8 cellular contexts compared by ENCODE assay signal in the genomic region with DNA sequence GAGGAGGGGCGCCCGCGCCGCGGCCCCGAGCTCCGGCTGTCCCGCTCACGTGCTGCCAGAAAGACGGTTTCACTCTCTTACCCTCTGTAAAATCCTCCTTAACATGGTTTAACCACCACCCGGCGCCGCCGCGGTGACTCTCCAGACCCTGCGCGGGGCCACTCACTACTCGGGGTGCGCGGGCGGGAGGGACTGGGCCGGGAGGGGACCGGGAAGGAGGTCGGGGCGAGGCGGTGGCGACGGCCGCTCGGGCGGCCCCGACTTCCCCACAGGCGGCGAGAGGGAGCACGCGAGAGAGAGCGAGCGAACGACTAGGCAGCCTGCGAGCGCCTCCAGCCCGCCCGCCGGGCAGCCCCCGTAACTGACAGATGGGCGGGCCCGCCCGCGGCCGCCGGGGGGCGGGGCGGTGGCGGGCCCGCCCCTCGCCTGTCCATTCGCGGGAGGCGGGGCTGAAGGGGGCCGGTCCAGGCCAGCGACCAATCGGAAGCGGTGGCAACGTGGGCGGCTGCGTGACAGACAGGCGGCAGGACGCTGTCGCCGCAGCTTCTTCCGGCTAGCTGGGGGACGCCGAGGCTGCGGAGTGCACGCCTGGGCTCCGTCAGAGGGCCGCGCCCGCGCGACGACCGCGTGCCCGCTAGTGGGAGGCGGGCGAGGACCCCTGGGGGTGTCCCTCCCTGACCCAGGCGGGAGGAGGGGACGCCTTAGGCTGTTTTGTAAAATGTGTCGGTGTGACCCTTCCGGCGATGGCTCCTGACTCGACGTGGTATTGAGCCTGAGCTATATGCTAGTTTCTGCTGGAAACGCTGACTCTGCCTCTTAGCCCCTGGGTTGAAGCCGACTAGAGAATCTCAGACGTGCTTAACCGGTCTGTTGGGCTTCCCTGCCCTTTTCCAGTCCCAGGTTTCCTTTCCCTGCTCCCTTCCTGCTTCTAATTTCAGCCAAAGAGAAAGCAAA. TPM values are rescaled to one million over a fixed set of nuclear protein-coding genes. Genes with fewer than 3 reads are reported as not detected.
DNase-seq lines count a peak whose midpoint lies in the region; ATAC-seq and TF ChIP-seq lines count a peak whose summit lies in the region.

A gene (minus strand): TSS at position 334 of the 954 bp plus-strand sequence. CDS start 229 bp downstream, at position 105.

- H3K36me3 ChIP-seq in Panc1 (ENCODE audit: control insufficient read depth, insufficient read depth, low read length), result no peaks in the 10 kb centered on the region
- H3K36me3 ChIP-seq in esophagus muscularis mucosa, result no peaks in the 10 kb centered on the region

- H3K27ac ChIP-seq in Panc1 (ENCODE audit: low read length) (peak within 1 kb of the TSS; percentile 91), esophagus muscularis mucosa (replicated peaks in 1 of 4) (peak within 1 kb of the TSS; percentile 99 to 100 (median 99))

- in situ Hi-C loops in Panc1 (cut with HindIII; ENCODE audit: low pct_unique_long_range_greater_than_20kb, low sequenced_read_pairs), result no loop called here

- no peak for TF ChIP-seq EP300 in esophagus muscularis mucosa (IDR thresholded peaks at IDR 0.05)

- no TSS peak for BruUV-seq in Panc1 (replicated peaks; lab: Mats Ljungman, UMichigan)

- POLR2A ChIA-PET in Panc1 (lab: Charles Lee), result no interaction called here

- DNase-seq in DMS79 (lab: John Stamatoyannopoulos, UW), result peak; percentile 82
- DNase-seq in KG1 (lab: John Stamatoyannopoulos, UW), result peak; percentile 91
- peak; percentile 47 for DNase-seq in Panc1 (ENCODE audit: low read depth, low spot score)
- DNase-seq in activated T-cell treated with anti-CD3 and anti-CD28 coated beads, Interleukin-2, amount 50 U/mL, for 48 hours, result peak; percentile 96 to 98
- DNase-seq in esophagus muscularis mucosa (ENCODE audit: extremely low spot score), result peak; percentile 98
- DNase-seq in myocyte (ENCODE audit: low read depth), result peak; percentile 97
- peak; percentile 93 to 95 for DNase-seq in stimulated activated CD8-positive, alpha-beta memory T cell treated with anti-CD3 and anti-CD28 coated beads, Interleukin-7, amount 100 ng/mL, for 48 hours (ENCODE audit: extremely low read depth in 1 of 2, low read depth in 1 of 2)

- H3K4me1 ChIP-seq in Panc1 (ENCODE audit: control insufficient read depth, insufficient read depth, low read length) (peaks cover 22% of the 10 kb centered on the region), esophagus muscularis mucosa (peaks cover 19 to 45% (median 32%) of the 10 kb centered on the region in 4 donors)

- no peaks in the 10 kb centered on the region for H3K27me3 ChIP-seq in Panc1 (ENCODE audit: control insufficient read depth, insufficient read depth, low read length)
- H3K27me3 ChIP-seq in esophagus muscularis mucosa, result no peaks in the 10 kb centered on the region

- TF ChIP-seq CTCF in Panc1 (IDR thresholded peaks at IDR 0.05) (peak; percentile 29; the same call in 1 of the 2 replicates), esophagus muscularis mucosa (IDR thresholded peaks at IDR 0.05) (peak; percentile 15 to 27 (median 18))

- H3K4me3 ChIP-seq in Panc1 (ENCODE audit: low read depth in 2 of 2, low read length in 2 of 2) (peak within 1 kb of the TSS; percentile 57 to 95), esophagus muscularis mucosa (peak within 1 kb of the TSS; percentile 91 to 99 (median 92))

- TF ChIP-seq POLR2A in esophagus muscularis mucosa (IDR thresholded peaks at IDR 0.05; ENCODE audit: low read depth), result peak; percentile 75

- CTCF ChIA-PET in Panc1 (lab: Charles Lee), result no interaction called here

- intact Hi-C loops in Panc1 (cut with micrococcal nuclease; ENCODE audit: unreplicated experiment), result loop anchor here (5.0 kb wide), 1 partner anchor 142 kb away; no protein-coding TSS in a partner anchor
- intact Hi-C loops in esophagus muscularis mucosa (cut with DNase I), result loop anchor here (5.0 kb wide), 1 partner anchor 37 kb away; no protein-coding TSS in a partner anchor

- 0% methylated on average over 24 of the region's 98 CpGs for WGBS in esophagus muscularis mucosa

- no peaks in the 10 kb centered on the region for H3K9me3 ChIP-seq in Panc1 (ENCODE audit: control insufficient read depth, insufficient read depth, low read depth, low read length)
- H3K9me3 ChIP-seq in esophagus muscularis mucosa, result no peaks in the 10 kb centered on the region

- ATAC-seq in GM21723 (IDR thresholded peaks at IDR 0.05; ENCODE audit: unreplicated experiment) (peak; percentile 89), Panc1 (peak; percentile 97)

RNA-seq across cellular contexts. Expression of the gene that starts here (rescaled TPM):
- total RNA-seq in Panc1 (2021; ENCODE audit: unreplicated experiment) (15.1 TPM), esophagus muscularis mucosa (10 to 100 TPM; 15.7 to 31.1 (median 24.1) TPM), myocyte (24.9 and 25.5 TPM in 2 replicates)
- 2.6 TPM for polyA plus RNA-seq in Panc1 (2012; ENCODE audit: insufficient read length)
- polyA plus RNA-seq in myocyte (2012), result 5.2 TPM

Comparison
In these comparisons a context has a peak if more than half of its experiments do, and no peak if none do; other contexts are left out.
1. Peak in every context shown above with its lines: DNase-seq, ATAC-seq, H3K4me3 ChIP-seq and H3K27ac ChIP-seq.
2. DNase-seq: peak in every context shown above with its lines; median percentile 98 in esophagus muscularis mucosa; 97 in activated T-cell treated with anti-CD3 and anti-CD28 coated beads, Interleukin-2, amount 50 U/mL, for 48 hours; 97 in myocyte; 94 in stimulated activated CD8-positive, alpha-beta memory T cell treated with anti-CD3 and anti-CD28 coated beads, Interleukin-7, amount 100 ng/mL, for 48 hours; 91 in KG1; 82 in DMS79; 47 in Panc1.